27 cellular contexts compared by ENCODE assay signal in the genomic region with DNA sequence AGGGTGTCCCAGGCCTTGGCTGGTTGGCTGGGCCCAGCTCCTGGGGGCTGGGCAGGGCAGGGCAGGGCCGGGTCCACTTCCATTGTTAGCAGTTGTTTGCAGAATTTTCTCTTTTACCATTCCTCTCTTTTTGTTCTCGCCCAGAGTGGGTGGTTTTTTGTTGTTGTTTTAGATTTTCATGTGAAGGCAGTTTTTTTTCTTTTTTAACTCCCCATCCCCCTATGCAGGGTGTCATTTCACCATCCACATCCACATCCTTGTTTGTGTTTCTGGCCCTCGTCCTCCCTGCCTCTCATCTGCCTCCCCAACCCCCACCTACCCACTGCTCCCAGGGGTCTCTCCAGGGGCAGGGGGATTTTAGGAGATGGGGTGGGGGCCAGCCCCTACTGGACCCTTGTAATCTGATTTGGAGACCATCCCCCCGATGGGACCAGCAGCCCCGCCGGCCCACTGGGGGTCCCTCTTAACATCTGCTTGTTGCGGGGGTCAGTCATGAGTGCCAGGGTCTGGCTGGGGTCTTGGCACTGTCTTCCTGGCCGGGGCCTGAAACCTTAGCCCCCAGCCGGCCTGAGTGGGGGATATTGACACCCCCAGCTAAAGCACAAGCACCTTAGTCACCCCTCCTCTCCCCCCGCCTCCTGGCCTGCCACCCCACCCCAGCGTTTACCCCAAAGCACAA. TPM values are rescaled to one million over a fixed set of nuclear protein-coding genes. Genes with fewer than 3 reads are reported as not detected.
DNase-seq lines count a peak whose midpoint lies in the region; ATAC-seq and TF ChIP-seq lines count a peak whose summit lies in the region.
"Had no signal": no experiment of that assay in that cellular context is flagged by ENCODE, and none has a peak within 500 bp of the region (broad histone marks: within the 10 kb centered on the region; RNA-seq: fewer than 3 reads in every experiment).

No MANE protein-coding gene starts in this region.

- no peaks in the 10 kb centered on the region for H4K20me1 ChIP-seq in H9 (ENCODE audit: control insufficient read depth, insufficient read depth, insufficient read length)

- H3K9me3 Mint-ChIP-seq in activated CD4-positive, alpha-beta T cell treated with anti-CD3 and anti-CD28 coated beads, Interleukin-2, amount 10 ng/mL, durations not matched to agents 24 days and 14 days: no peaks in the 10 kb centered on the region
- H3K9me3 Mint-ChIP-seq in H9 (no peaks in the 10 kb centered on the region), nephron progenitor cell (no peaks in the 10 kb centered on the region)
- H3K9me3 Mint-ChIP-seq in activated CD4-positive, alpha-beta memory T cell treated with anti-CD3 and anti-CD28 coated beads, Interleukin-2, amount 10 ng/mL, durations not matched to agents 7 days and 5 days: no peaks in the 10 kb centered on the region
- H3K9me3 Mint-ChIP-seq in activated naive CD4-positive, alpha-beta T cell treated with anti-CD3 and anti-CD28 coated beads, Interleukin-2, amount 50 U/mL, for 72 hours: no peaks in the 10 kb centered on the region

- no peaks in the 10 kb centered on the region for H3K27me3 ChIP-seq in H9 (ENCODE audit: insufficient read depth, low read length)
- H3K27me3 ChIP-seq: gastrocnemius medialis, right atrium auricular region, SJCRH30, uterus had no signal

- no peak overlapping the region for H2AK5ac ChIP-seq in H9 (ENCODE audit: insufficient read length, low read length)

- CTCF ChIA-PET in activated CD4-positive, alpha-beta memory T cell treated with anti-CD3 and anti-CD28 coated beads, Interleukin-2, amount 10 ng/mL, durations not matched to agents 7 days and 5 days (lab: Charles Lee): no interaction called here

- no peak overlapping the region for H3K14ac ChIP-seq in H9 (ENCODE audit: insufficient read depth, low read length)

- H3K23ac ChIP-seq in H9 (ENCODE audit: insufficient read length, low read depth, low read length): no peak overlapping the region

- no peaks in the 10 kb centered on the region for H3K9me3 ChIP-seq in H9 (ENCODE audit: control insufficient read depth, low read depth, low read length)
- H3K9me3 ChIP-seq: gastrocnemius medialis, lower lobe of right lung, right atrium auricular region, SJCRH30, uterus had no signal

- WGBS in H9 (ENCODE audit: extremely low coverage, insufficient read length, low lambda C conversion rate): no CpG with 5 or more reads among the region's 11 CpGs

- H3K79me2 ChIP-seq in H9 (ENCODE audit: insufficient read depth, low read length): no peaks in the 10 kb centered on the region; the same call in 1 of the 2 replicates

- no peak overlapping the region for H2BK12ac ChIP-seq in H9 (ENCODE audit: insufficient read length, low read depth, low read length)

- H3K4me1 Mint-ChIP-seq in activated CD4-positive, alpha-beta T cell treated with anti-CD3 and anti-CD28 coated beads, Interleukin-2, amount 10 ng/mL, durations not matched to agents 24 days and 14 days: no peaks in the 10 kb centered on the region
- H3K4me1 Mint-ChIP-seq in H9 (peaks cover 5 to 16% of the 10 kb centered on the region in 2 experiments; a peak in 3 of 4 replicates), nephron progenitor cell (peaks cover 11% of the 10 kb centered on the region)
- H3K4me1 Mint-ChIP-seq in activated CD4-positive, alpha-beta memory T cell treated with anti-CD3 and anti-CD28 coated beads, Interleukin-2, amount 10 ng/mL, durations not matched to agents 7 days and 5 days: peaks cover 2% of the 10 kb centered on the region

- no peaks in the 10 kb centered on the region for H3K23me2 ChIP-seq in H9 (ENCODE audit: insufficient read length, low read depth, low read length, poor library complexity, severe bottlenecking)

- no peak overlapping the region for H3K4me2 ChIP-seq in H9 (ENCODE audit: insufficient read depth, insufficient read length, low read length)
- H3K4me2 ChIP-seq: PC-9 had no signal

- H2BK120ac ChIP-seq in H9 (ENCODE audit: low read depth, low read length, poor library complexity, severe bottlenecking): no peak overlapping the region

- H3K27ac Mint-ChIP-seq in activated CD4-positive, alpha-beta T cell treated with anti-CD3 and anti-CD28 coated beads, Interleukin-2, amount 10 ng/mL, durations not matched to agents 24 days and 14 days: peak overlapping the region; percentile 54
- H3K27ac Mint-ChIP-seq in H9 (peak overlapping the region in 2 of 3 experiments; percentile 69 to 90; a peak in 2 of 7 replicates), nephron progenitor cell (peak overlapping the region; percentile 86)
- peak overlapping the region; percentile 59 for H3K27ac Mint-ChIP-seq in activated CD4-positive, alpha-beta memory T cell treated with anti-CD3 and anti-CD28 coated beads, Interleukin-2, amount 10 ng/mL, durations not matched to agents 7 days and 5 days
- H3K27ac Mint-ChIP-seq in activated naive CD4-positive, alpha-beta T cell treated with anti-CD3 and anti-CD28 coated beads, Interleukin-2, amount 50 U/mL, for 72 hours: no peak overlapping the region
- H3K27ac Mint-ChIP-seq: T-helper 17 cell had no signal

- H4K8ac ChIP-seq in H9 (replicated peaks; ENCODE audit: insufficient read length, low read depth, low read length): no peak overlapping the region

- H2BK20ac ChIP-seq in H9 (ENCODE audit: low read depth, low read length, poor library complexity, severe bottlenecking): no peak overlapping the region

- H2BK5ac ChIP-seq in H9 (ENCODE audit: insufficient read length, low read length): no peak overlapping the region

- TF ChIP-seq CTCF in H9 (conservative IDR thresholded peaks at IDR 0.05): no peak
- TF ChIP-seq CTCF in nephron progenitor cell (IDR thresholded peaks at IDR 0.05): no peak

- H3K4me1 ChIP-seq in H9 (ENCODE audit: insufficient read depth, low read length): no peaks in the 10 kb centered on the region
- H3K4me1 ChIP-seq: uterus had no signal

- H3K4me3 Mint-ChIP-seq in activated CD4-positive, alpha-beta T cell treated with anti-CD3 and anti-CD28 coated beads, Interleukin-2, amount 10 ng/mL, durations not matched to agents 24 days and 14 days: no peak overlapping the region
- peak overlapping the region in 1 of 2 experiments; percentile 56; a peak in 1 of 5 replicates for H3K4me3 Mint-ChIP-seq in H9
- H3K4me3 Mint-ChIP-seq in activated CD4-positive, alpha-beta memory T cell treated with anti-CD3 and anti-CD28 coated beads, Interleukin-2, amount 10 ng/mL, durations not matched to agents 7 days and 5 days: no peak overlapping the region
- H3K4me3 Mint-ChIP-seq in nephron progenitor cell: peak overlapping the region; percentile 63
- H3K4me3 Mint-ChIP-seq: T-helper 17 cell had no signal

- H3K27me3 Mint-ChIP-seq in activated CD4-positive, alpha-beta T cell treated with anti-CD3 and anti-CD28 coated beads, Interleukin-2, amount 10 ng/mL, durations not matched to agents 24 days and 14 days: no peaks in the 10 kb centered on the region
- H3K27me3 Mint-ChIP-seq in H9 (ENCODE audit: low read depth) (no peaks in the 10 kb centered on the region), nephron progenitor cell (ENCODE audit: low read depth, poor library complexity) (no peaks in the 10 kb centered on the region)
- H3K27me3 Mint-ChIP-seq in activated CD4-positive, alpha-beta memory T cell treated with anti-CD3 and anti-CD28 coated beads, Interleukin-2, amount 10 ng/mL, durations not matched to agents 7 days and 5 days: no peaks in the 10 kb centered on the region
- H3K27me3 Mint-ChIP-seq: T-helper 17 cell had no signal

- peaks cover 2% of the 10 kb centered on the region for H3K79me1 ChIP-seq in H9 (ENCODE audit: insufficient read depth, low read depth, low read length, poor library complexity, severe bottlenecking)

- no peak overlapping the region for H3K27ac ChIP-seq in H9 (ENCODE audit: insufficient read length, low read depth, low read length)
- H3K27ac ChIP-seq: C4-2B, gastrocnemius medialis, lower lobe of right lung, PC-9, right atrium auricular region, SJCRH30, uterus, VCaP had no signal

- H3K36me3 Mint-ChIP-seq in activated CD4-positive, alpha-beta T cell treated with anti-CD3 and anti-CD28 coated beads, Interleukin-2, amount 10 ng/mL, durations not matched to agents 24 days and 14 days (ENCODE audit: low read depth): peaks cover 38% of the 10 kb centered on the region
- H3K36me3 Mint-ChIP-seq in H9 (ENCODE audit: insufficient read depth in 1 of 3, low read depth in 3 of 3) (peaks cover 25 to 62% (median 55%) of the 10 kb centered on the region in 3 experiments; a peak in 6 of 7 replicates), nephron progenitor cell (ENCODE audit: low read depth) (peaks cover 21% of the 10 kb centered on the region)
- peaks cover 41% of the 10 kb centered on the region for H3K36me3 Mint-ChIP-seq in activated CD4-positive, alpha-beta memory T cell treated with anti-CD3 and anti-CD28 coated beads, Interleukin-2, amount 10 ng/mL, durations not matched to agents 7 days and 5 days (ENCODE audit: low read depth)
- H3K36me3 Mint-ChIP-seq in activated naive CD4-positive, alpha-beta T cell treated with anti-CD3 and anti-CD28 coated beads, Interleukin-2, amount 50 U/mL, for 72 hours: no peaks in the 10 kb centered on the region

- H4K91ac ChIP-seq in H9 (ENCODE audit: insufficient read length, low read depth, low read length): no peak overlapping the region

- POLR2A ChIA-PET in activated CD4-positive, alpha-beta memory T cell treated with anti-CD3 and anti-CD28 coated beads, Interleukin-2, amount 10 ng/mL, durations not matched to agents 7 days and 5 days (lab: Charles Lee): no interaction called here

- no peak overlapping the region for H3K4ac ChIP-seq in H9 (ENCODE audit: low read depth, low read length)

- no peak for DNase-seq in activated CD4-positive, alpha-beta T cell treated with anti-CD3 and anti-CD28 coated beads, Interleukin-2, amount 10 ng/mL, durations not matched to agents 24 days and 14 days
- no peak for DNase-seq in activated CD4-positive, alpha-beta T cell treated with anti-CD3 and anti-CD28 coated beads, Interleukin-2, amount 50 U/mL, for 1 hour
- DNase-seq in H9: no peak
- no peak for DNase-seq in activated CD4-positive, alpha-beta memory T cell treated with anti-CD3 and anti-CD28 coated beads, Interleukin-2, amount 10 ng/mL, durations not matched to agents 7 days and 5 days
- DNase-seq in nephron progenitor cell: no peak
- DNase-seq in GM19238 (ENCODE audit: insufficient read length, low spot score): no peak
- no peak for DNase-seq in activated naive CD4-positive, alpha-beta T cell treated with anti-CD3 and anti-CD28 coated beads, Interleukin-2, amount 50 U/mL, for 72 hours (ENCODE audit: low spot score in 2 of 2)
- DNase-seq: activated effector memory CD4-positive, alpha-beta T cell treated with Interleukin-2 at 50 U/mL for 16 hours; amniotic stem cell; caudate nucleus; DMS153; erythroblast; gastrocnemius medialis; lower lobe of right lung; NCI-H187; NCI-H2227 treated with DMSO at 0.1 percent for 48 hours; NCI-H774; PC-9; SJCRH30; stimulated activated CD8-positive, alpha-beta memory T cell treated with anti-CD3 and anti-CD28 coated beads, Interleukin-4, amount 100 ng/mL, for 48 hours; T-helper 17 cell; uterus had no signal

- intact Hi-C loops in activated CD4-positive, alpha-beta T cell treated with anti-CD3 and anti-CD28 coated beads, Interleukin-2, amount 10 ng/mL, durations not matched to agents 24 days and 14 days (cut with micrococcal nuclease): no loop called here

- no peak overlapping the region for H3K9ac ChIP-seq in H9 (ENCODE audit: extremely low read depth, insufficient read length, low read length)

- H3K56ac ChIP-seq in H9 (ENCODE audit: insufficient read length, low read depth, low read length): no peak overlapping the region

- no peak for ATAC-seq in GM18520 (IDR thresholded peaks at IDR 0.05; ENCODE audit: unreplicated experiment)
- ATAC-seq in activated naive CD4-positive, alpha-beta T cell treated with anti-CD3 and anti-CD28 coated beads, Interleukin-2, amount 50 U/mL, for 72 hours: no peak
- ATAC-seq: gastrocnemius medialis, lower lobe of right lung, T-helper 17 cell had no signal

- H2BK15ac ChIP-seq in H9 (ENCODE audit: low read depth, low read length): no peak overlapping the region

- no peak overlapping the region for H3T11ph ChIP-seq in H9 (ENCODE audit: low read length)

- H3K18ac ChIP-seq in H9 (ENCODE audit: insufficient read length, low read depth, low read length): no peak overlapping the region

- no peak overlapping the region for H4K5ac ChIP-seq in H9 (ENCODE audit: insufficient read length, low read depth, low read length)

- no peak overlapping the region for H2AFZ ChIP-seq in H9 (ENCODE audit: low read length)
- H2AFZ ChIP-seq: PC-9 had no signal

RNA-seq across cellular contexts. Expression of a gene that starts 10.4 kb away (rescaled TPM):
- total RNA-seq in activated CD4-positive, alpha-beta T cell treated with anti-CD3 and anti-CD28 coated beads, Interleukin-2, amount 10 ng/mL, durations not matched to agents 24 days and 14 days: 66.2 and 73.5 TPM in 2 replicates
- total RNA-seq in H9 (2021): 39.4 and 40.5 TPM in 2 replicates
- total RNA-seq in activated CD4-positive, alpha-beta memory T cell treated with anti-CD3 and anti-CD28 coated beads, Interleukin-2, amount 10 ng/mL, durations not matched to agents 7 days and 5 days: 10 to 100 TPM; 69.0 to 72.2 TPM
- total RNA-seq in activated naive CD4-positive, alpha-beta T cell treated with anti-CD3 and anti-CD28 coated beads, Interleukin-2, amount 50 U/mL, for 72 hours: 10 to 100 TPM; 67.2 to 77.1 TPM

RNA-seq across cellular contexts. Expression of a gene that starts 10.4 kb away (rescaled TPM):
- total RNA-seq in activated CD4-positive, alpha-beta T cell treated with anti-CD3 and anti-CD28 coated beads, Interleukin-2, amount 10 ng/mL, durations not matched to agents 24 days and 14 days: 161 TPM in 2 replicates
- total RNA-seq in H9 (2021): 160 and 165 TPM in 2 replicates
- 100 to 1,000 TPM; 231 to 234 TPM for total RNA-seq in activated CD4-positive, alpha-beta memory T cell treated with anti-CD3 and anti-CD28 coated beads, Interleukin-2, amount 10 ng/mL, durations not matched to agents 7 days and 5 days
- 100 to 1,000 TPM; 111 to 174 TPM for total RNA-seq in activated naive CD4-positive, alpha-beta T cell treated with anti-CD3 and anti-CD28 coated beads, Interleukin-2, amount 50 U/mL, for 72 hours

RNA-seq across cellular contexts. Expression of a gene that starts 21.7 kb away (rescaled TPM):
- total RNA-seq in activated CD4-positive, alpha-beta T cell treated with anti-CD3 and anti-CD28 coated beads, Interleukin-2, amount 10 ng/mL, durations not matched to agents 24 days and 14 days: 118 and 121 TPM in 2 replicates
- total RNA-seq in H9 (2021): 198 and 210 TPM in 2 replicates
- total RNA-seq in activated CD4-positive, alpha-beta memory T cell treated with anti-CD3 and anti-CD28 coated beads, Interleukin-2, amount 10 ng/mL, durations not matched to agents 7 days and 5 days: 10 to 100 TPM; 74.5 to 82.2 TPM
- total RNA-seq in activated naive CD4-positive, alpha-beta T cell treated with anti-CD3 and anti-CD28 coated beads, Interleukin-2, amount 50 U/mL, for 72 hours: 10 to 100 TPM; 56.0 to 67.0 TPM

RNA-seq across cellular contexts. Expression of a gene that starts 23.2 kb away (rescaled TPM):
- total RNA-seq in activated CD4-positive, alpha-beta T cell treated with anti-CD3 and anti-CD28 coated beads, Interleukin-2, amount 10 ng/mL, durations not matched to agents 24 days and 14 days: 153 and 155 TPM in 2 replicates
- total RNA-seq in H9 (2021): 92.8 and 95.7 TPM in 2 replicates
- 10 to 100 TPM; 29.4 to 29.7 TPM for total RNA-seq in activated CD4-positive, alpha-beta memory T cell treated with anti-CD3 and anti-CD28 coated beads, Interleukin-2, amount 10 ng/mL, durations not matched to agents 7 days and 5 days
- 10 to 100 TPM; 65.5 to 82.4 TPM for total RNA-seq in activated naive CD4-positive, alpha-beta T cell treated with anti-CD3 and anti-CD28 coated beads, Interleukin-2, amount 50 U/mL, for 72 hours

RNA-seq across cellular contexts. Expression of a gene that starts 37.1 kb away (rescaled TPM):
- 2.1 and 2.4 TPM in 2 replicates for total RNA-seq in activated CD4-positive, alpha-beta T cell treated with anti-CD3 and anti-CD28 coated beads, Interleukin-2, amount 10 ng/mL, durations not matched to agents 24 days and 14 days
- 0.63 and 0.86 TPM in 2 replicates for total RNA-seq in H9 (2021)
- total RNA-seq in activated CD4-positive, alpha-beta memory T cell treated with anti-CD3 and anti-CD28 coated beads, Interleukin-2, amount 10 ng/mL, durations not matched to agents 7 days and 5 days: 1 to 10 TPM; 5.7 to 6.2 TPM
- 1 to 10 TPM in 1 of 2 donors, under 1 TPM in 1; 0.71 to 3.2 TPM for total RNA-seq in activated naive CD4-positive, alpha-beta T cell treated with anti-CD3 and anti-CD28 coated beads, Interleukin-2, amount 50 U/mL, for 72 hours
- total RNA-seq: A172 had no signal

Comparison
In these comparisons a context has a peak if more than half of its experiments do, and no peak if none do; other contexts are left out.
1. H3K27ac Mint-ChIP-seq: peak in activated CD4-positive, alpha-beta T cell treated with anti-CD3 and anti-CD28 coated beads, Interleukin-2, amount 10 ng/mL, durations not matched to agents 24 days and 14 days (single experiment), H9 (2 of 3), activated CD4-positive, alpha-beta memory T cell treated with anti-CD3 and anti-CD28 coated beads, Interleukin-2, amount 10 ng/mL, durations not matched to agents 7 days and 5 days (single experiment) and nephron progenitor cell (single experiment); none in activated naive CD4-positive, alpha-beta T cell treated with anti-CD3 and anti-CD28 coated beads, Interleukin-2, amount 50 U/mL, for 72 hours (0 of 2).